In the genomic region with DNA sequence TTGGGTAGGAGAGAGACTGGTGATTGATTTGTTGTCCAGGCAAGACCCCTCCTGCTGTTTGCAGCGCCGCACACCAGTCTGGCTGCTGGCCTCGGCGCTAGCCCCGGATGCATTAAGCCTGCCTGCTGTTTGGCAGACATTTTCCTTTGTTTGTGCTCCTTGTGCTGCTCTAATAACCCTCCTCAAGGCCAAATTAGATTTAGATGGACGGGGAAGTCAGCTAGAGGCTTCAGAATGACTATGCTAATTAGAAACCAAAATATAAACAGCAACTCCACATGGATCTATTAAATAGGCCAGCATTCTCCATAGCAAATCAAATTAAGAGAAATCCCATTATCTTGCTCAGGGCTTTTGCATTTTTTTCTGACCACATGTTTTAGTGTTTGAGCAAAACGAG, we compare ENCODE assay signal across 1 cellular context.
TF ChIP-seq lines count a peak whose summit lies in the region.

No MANE protein-coding gene starts in this region.

TF ChIP-seq in WTC11, 78 proteins besides CTCF, POLR2A, EP300 and RAD21 (continued from another document):
- TF ChIP-seq, protein P1, sequence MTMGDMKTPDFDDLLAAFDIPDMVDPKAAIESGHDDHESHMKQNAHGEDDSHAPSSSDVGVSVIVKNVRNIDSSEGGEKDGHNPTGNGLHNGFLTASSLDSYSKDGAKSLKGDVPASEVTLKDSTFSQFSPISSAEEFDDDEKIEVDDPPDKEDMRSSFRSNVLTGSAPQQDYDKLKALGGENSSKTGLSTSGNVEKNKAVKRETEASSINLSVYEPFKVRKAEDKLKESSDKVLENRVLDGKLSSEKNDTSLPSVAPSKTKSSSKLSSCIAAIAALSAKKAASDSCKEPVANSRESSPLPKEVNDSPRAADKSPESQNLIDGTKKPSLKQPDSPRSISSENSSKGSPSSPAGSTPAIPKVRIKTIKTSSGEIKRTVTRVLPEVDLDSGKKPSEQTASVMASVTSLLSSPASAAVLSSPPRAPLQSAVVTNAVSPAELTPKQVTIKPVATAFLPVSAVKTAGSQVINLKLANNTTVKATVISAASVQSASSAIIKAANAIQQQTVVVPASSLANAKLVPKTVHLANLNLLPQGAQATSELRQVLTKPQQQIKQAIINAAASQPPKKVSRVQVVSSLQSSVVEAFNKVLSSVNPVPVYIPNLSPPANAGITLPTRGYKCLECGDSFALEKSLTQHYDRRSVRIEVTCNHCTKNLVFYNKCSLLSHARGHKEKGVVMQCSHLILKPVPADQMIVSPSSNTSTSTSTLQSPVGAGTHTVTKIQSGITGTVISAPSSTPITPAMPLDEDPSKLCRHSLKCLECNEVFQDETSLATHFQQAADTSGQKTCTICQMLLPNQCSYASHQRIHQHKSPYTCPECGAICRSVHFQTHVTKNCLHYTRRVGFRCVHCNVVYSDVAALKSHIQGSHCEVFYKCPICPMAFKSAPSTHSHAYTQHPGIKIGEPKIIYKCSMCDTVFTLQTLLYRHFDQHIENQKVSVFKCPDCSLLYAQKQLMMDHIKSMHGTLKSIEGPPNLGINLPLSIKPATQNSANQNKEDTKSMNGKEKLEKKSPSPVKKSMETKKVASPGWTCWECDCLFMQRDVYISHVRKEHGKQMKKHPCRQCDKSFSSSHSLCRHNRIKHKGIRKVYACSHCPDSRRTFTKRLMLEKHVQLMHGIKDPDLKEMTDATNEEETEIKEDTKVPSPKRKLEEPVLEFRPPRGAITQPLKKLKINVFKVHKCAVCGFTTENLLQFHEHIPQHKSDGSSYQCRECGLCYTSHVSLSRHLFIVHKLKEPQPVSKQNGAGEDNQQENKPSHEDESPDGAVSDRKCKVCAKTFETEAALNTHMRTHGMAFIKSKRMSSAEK (CRISPR knock-in tag; IDR thresholded peaks at IDR 0.05; ENCODE audit: borderline replicate concordance), result no peak
- TF ChIP-seq EMX1 (CRISPR knock-in tag; IDR thresholded peaks at IDR 0.05) (no peak), OVOL2 (CRISPR knock-in tag; IDR thresholded peaks at IDR 0.05; ENCODE audit: borderline replicate concordance) (no peak)
